ENCODE assay signal across 1 cellular context in the genomic region with DNA sequence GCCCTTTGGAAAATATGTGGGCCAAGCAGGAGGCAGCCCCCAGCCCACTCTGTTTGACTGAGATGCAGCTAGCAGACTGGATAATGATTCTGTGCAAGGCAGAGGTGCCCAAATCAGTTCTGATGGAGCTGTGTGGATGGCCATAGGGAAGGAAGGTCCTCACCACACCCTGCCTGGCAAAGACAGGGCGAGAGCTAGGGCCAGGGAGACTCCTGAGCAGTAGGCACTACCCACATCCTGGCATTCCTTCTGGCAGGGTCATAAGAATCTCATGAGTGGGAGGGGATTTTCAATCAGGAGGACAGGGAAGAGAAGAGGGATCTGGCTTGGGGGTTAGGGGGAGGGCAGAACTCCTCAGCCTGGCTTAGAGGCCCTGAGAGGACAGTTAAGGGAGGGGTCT.
TF ChIP-seq lines count a peak whose summit lies in the region.

No MANE protein-coding gene starts in this region.

TF ChIP-seq in H1, 55 proteins besides CTCF, POLR2A, EP300 and RAD21:
- no peak for TF ChIP-seq TCF12 (IDR thresholded peaks at IDR 0.05; ENCODE audit: low read depth, low read length)
